Comparison of ENCODE assay signal across 11 cellular contexts in the genomic region with DNA sequence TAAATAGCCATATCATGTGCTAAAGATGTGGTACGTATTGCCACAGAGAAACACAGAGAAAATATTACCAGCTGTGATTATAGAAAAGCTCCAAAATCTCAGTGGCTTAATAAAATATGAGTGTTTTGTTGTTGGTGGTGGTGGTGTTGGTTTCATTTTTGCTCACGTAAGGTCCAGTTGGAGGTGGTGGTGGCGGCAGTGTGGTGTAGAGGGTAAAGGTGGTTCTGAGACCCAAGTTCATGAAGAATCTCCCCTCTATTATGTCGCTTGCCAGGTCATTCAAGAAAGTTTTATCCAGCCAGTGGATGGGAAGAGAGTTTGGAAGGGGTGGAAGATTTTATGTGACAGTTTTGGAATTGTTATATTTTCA.
DNase-seq lines count a peak whose midpoint lies in the region; ATAC-seq and TF ChIP-seq lines count a peak whose summit lies in the region.
"Had no signal": no experiment of that assay in that cellular context is flagged by ENCODE, and none has a peak within 500 bp of the region (broad histone marks: within the 10 kb centered on the region; RNA-seq: fewer than 3 reads in every experiment).

No MANE protein-coding gene starts in this region.

- DNase-seq in WTC11 (ENCODE audit: low spot score), result no peak
- DNase-seq in heart right ventricle, result no peak
- DNase-seq in GF-D8 (lab: John Stamatoyannopoulos, UW), result no peak
- no peak for DNase-seq in SKM-1 treated with dmso at 0.1 percent for 144 hours (lab: John Stamatoyannopoulos, UW; ENCODE audit: unreplicated experiment)
- DNase-seq: activated T-cell treated with anti-CD3 and anti-CD28 coated beads, Interleukin-2, amount 50 U/mL, for 24 hours; H7 had no signal

- H3K27me3 ChIP-seq in muscle layer of duodenum (ENCODE audit: low read depth, low read length) (no peaks in the 10 kb centered on the region), heart right ventricle (no peaks in the 10 kb centered on the region)
- H3K27me3 ChIP-seq: breast epithelium had no signal

- H3K4me3 ChIP-seq in muscle layer of duodenum (ENCODE audit: low read depth in 1 of 2, low read length in 2 of 2) (no peak overlapping the region), heart right ventricle (no peak overlapping the region)
- H3K4me3 ChIP-seq: breast epithelium had no signal

- intact Hi-C loops in heart right ventricle (cut with DNase I), result no loop called here

- H3K4me1 ChIP-seq in muscle layer of duodenum (ENCODE audit: control insufficient read depth in 1 of 2, insufficient read depth in 2 of 2, low read length in 2 of 2), result no peaks in the 10 kb centered on the region
- peaks cover 0 to 13% (median 0%) of the 10 kb centered on the region in 9 donors for H3K4me1 ChIP-seq in heart right ventricle
- H3K4me1 ChIP-seq: breast epithelium had no signal

- H3K36me3 ChIP-seq in muscle layer of duodenum (ENCODE audit: control insufficient read depth in 1 of 2, insufficient read depth in 2 of 2, low read length in 2 of 2), result no peaks in the 10 kb centered on the region
- no peaks in the 10 kb centered on the region for H3K36me3 ChIP-seq in heart right ventricle
- H3K36me3 ChIP-seq: breast epithelium had no signal

- H3K27ac Mint-ChIP-seq in WTC11, result no peak overlapping the region
- H3K27ac Mint-ChIP-seq: activated T-cell treated with anti-CD3 and anti-CD28 coated beads, Interleukin-2, amount 50 U/mL, for 24 hours had no signal

- no peaks in the 10 kb centered on the region for H3K4me1 Mint-ChIP-seq in WTC11

- H3K27ac ChIP-seq in muscle layer of duodenum (ENCODE audit: low read length) (peak overlapping the region; percentile 83), heart right ventricle (peak overlapping the region in 2 of 10 donors; percentile 6 to 83)

- peaks cover 11% of the 10 kb centered on the region for H3K9me3 Mint-ChIP-seq in WTC11
- H3K9me3 Mint-ChIP-seq: activated T-cell treated with anti-CD3 and anti-CD28 coated beads, Interleukin-2, amount 50 U/mL, for 24 hours had no signal

- no peaks in the 10 kb centered on the region for H3K27me3 Mint-ChIP-seq in WTC11 (ENCODE audit: low read depth)
- H3K27me3 Mint-ChIP-seq: activated T-cell treated with anti-CD3 and anti-CD28 coated beads, Interleukin-2, amount 50 U/mL, for 24 hours had no signal

- H3K4me3 Mint-ChIP-seq in WTC11, result no peak overlapping the region
- H3K4me3 Mint-ChIP-seq: activated T-cell treated with anti-CD3 and anti-CD28 coated beads, Interleukin-2, amount 50 U/mL, for 24 hours had no signal

- no peak for TF ChIP-seq CTCF in WTC11 (IDR thresholded peaks at IDR 0.05)
- no peak for TF ChIP-seq CTCF in heart right ventricle (IDR thresholded peaks at IDR 0.05)

- POLR2A ChIA-PET in WTC11 (lab: Charles Lee), result no interaction called here

- CTCF ChIA-PET in WTC11 (lab: Charles Lee), result interaction anchor here (1.1 to 1.7 kb wide), 2 partner anchors 10 to 26 kb away, joined by 5 to 6 read pairs; no protein-coding TSS in a partner anchor

- ATAC-seq in GM18909 (IDR thresholded peaks at IDR 0.05; ENCODE audit: poor library complexity, unreplicated experiment) (peak; percentile 41), HG02588 (IDR thresholded peaks at IDR 0.05; ENCODE audit: unreplicated experiment) (peak; percentile 34), HG03378 (IDR thresholded peaks at IDR 0.05; ENCODE audit: unreplicated experiment) (peak; percentile 24), WTC11 (no peak), heart right ventricle (no peak)

- H3K9me3 ChIP-seq in muscle layer of duodenum (ENCODE audit: control insufficient read depth in 1 of 2, low read length in 2 of 2), result peaks cover 0 to 8% of the 10 kb centered on the region in 2 donors
- H3K9me3 ChIP-seq in heart right ventricle, result peaks cover 0 to 9% (median 0%) of the 10 kb centered on the region in 11 donors
- H3K9me3 ChIP-seq: breast epithelium had no signal

- no peaks in the 10 kb centered on the region for H3K36me3 Mint-ChIP-seq in WTC11

- WGBS in heart right ventricle, 2 donors, result 78 to 88% methylated on average over 4 of the region's 4 CpGs

TF ChIP-seq in WTC11, 78 proteins besides CTCF, POLR2A, EP300 and RAD21:
- TF ChIP-seq, protein P1, sequence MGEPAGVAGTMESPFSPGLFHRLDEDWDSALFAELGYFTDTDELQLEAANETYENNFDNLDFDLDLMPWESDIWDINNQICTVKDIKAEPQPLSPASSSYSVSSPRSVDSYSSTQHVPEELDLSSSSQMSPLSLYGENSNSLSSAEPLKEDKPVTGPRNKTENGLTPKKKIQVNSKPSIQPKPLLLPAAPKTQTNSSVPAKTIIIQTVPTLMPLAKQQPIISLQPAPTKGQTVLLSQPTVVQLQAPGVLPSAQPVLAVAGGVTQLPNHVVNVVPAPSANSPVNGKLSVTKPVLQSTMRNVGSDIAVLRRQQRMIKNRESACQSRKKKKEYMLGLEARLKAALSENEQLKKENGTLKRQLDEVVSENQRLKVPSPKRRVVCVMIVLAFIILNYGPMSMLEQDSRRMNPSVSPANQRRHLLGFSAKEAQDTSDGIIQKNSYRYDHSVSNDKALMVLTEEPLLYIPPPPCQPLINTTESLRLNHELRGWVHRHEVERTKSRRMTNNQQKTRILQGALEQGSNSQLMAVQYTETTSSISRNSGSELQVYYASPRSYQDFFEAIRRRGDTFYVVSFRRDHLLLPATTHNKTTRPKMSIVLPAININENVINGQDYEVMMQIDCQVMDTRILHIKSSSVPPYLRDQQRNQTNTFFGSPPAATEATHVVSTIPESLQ (CRISPR knock-in tag; IDR thresholded peaks at IDR 0.05), result no peak
- TF ChIP-seq NR3C1 (CRISPR knock-in tag; conservative IDR thresholded peaks at IDR 0.05; ENCODE audit: low read depth) (no peak), EMX1 (CRISPR knock-in tag; IDR thresholded peaks at IDR 0.05) (no peak), ZNF416 (CRISPR knock-in tag; IDR thresholded peaks at IDR 0.05) (no peak), ZNF138 (CRISPR knock-in tag; conservative IDR thresholded peaks at IDR 0.05) (no peak)
- TF ChIP-seq, protein P2, sequence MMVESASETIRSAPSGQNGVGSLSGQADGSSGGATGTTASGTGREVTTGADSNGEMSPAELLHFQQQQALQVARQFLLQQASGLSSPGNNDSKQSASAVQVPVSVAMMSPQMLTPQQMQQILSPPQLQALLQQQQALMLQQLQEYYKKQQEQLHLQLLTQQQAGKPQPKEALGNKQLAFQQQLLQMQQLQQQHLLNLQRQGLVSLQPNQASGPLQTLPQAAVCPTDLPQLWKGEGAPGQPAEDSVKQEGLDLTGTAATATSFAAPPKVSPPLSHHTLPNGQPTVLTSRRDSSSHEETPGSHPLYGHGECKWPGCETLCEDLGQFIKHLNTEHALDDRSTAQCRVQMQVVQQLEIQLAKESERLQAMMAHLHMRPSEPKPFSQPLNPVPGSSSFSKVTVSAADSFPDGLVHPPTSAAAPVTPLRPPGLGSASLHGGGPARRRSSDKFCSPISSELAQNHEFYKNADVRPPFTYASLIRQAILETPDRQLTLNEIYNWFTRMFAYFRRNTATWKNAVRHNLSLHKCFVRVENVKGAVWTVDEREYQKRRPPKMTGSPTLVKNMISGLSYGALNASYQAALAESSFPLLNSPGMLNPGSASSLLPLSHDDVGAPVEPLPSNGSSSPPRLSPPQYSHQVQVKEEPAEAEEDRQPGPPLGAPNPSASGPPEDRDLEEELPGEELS (CRISPR knock-in tag; IDR thresholded peaks at IDR 0.05), result no peak
- TF ChIP-seq, protein P3, sequence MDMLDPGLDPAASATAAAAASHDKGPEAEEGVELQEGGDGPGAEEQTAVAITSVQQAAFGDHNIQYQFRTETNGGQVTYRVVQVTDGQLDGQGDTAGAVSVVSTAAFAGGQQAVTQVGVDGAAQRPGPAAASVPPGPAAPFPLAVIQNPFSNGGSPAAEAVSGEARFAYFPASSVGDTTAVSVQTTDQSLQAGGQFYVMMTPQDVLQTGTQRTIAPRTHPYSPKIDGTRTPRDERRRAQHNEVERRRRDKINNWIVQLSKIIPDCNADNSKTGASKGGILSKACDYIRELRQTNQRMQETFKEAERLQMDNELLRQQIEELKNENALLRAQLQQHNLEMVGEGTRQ (CRISPR knock-in tag; IDR thresholded peaks at IDR 0.05), result no peak

Comparison
In these comparisons a context has a peak if more than half of its experiments do, and no peak if none do; other contexts are left out.
1. ATAC-seq: peak in GM18909 (single experiment), HG02588 (single experiment) and HG03378 (single experiment); none in WTC11 (single experiment) and heart right ventricle (0 of 8).